Comparison of ENCODE assay signal across 16 cellular contexts in the genomic region with DNA sequence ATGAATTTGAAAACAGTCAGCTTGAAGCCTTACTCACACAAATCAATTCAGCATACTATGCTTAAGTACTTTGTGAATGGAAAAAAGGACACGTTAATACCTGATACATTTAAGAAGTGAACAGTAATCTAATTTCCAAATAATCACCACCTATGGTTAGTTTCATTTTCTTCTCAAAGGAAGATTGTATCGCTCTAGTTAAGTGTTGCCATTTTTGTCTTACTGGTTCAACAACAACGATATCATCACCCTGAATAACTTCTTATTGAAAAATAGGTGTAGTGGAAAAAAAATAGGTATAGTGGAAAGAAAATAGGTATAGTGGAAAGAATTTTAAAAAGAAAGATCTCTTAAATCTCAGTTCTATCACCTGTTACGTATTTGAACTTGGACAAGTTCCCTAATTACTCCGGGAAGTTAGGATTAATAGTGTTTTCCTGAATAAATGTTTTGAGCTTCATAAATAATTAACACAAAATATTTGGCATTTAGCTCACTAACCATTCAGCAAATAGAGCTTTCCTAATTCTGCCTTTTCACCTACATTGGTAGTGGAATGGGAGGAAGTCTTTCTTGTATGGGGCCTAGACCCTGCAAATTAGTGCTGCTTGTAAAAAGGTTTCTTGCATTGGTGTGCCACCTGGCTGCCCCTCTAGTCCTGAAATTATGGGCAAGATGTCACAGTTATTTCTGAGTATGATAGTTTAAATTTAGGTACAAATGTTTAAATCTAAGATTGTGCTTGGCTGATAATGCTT.
DNase-seq lines count a peak whose midpoint lies in the region; ATAC-seq, FAIRE-seq and TF ChIP-seq lines count a peak whose summit lies in the region.
"Had no signal": no experiment of that assay in that cellular context is flagged by ENCODE, and none has a peak within 500 bp of the region (broad histone marks: within the 10 kb centered on the region; RNA-seq: fewer than 3 reads in every experiment).

No MANE protein-coding gene starts in this region.

- TF ChIP-seq CTCF in liver (IDR thresholded peaks at IDR 0.05; ENCODE audit: low read depth, low read length, missing input control) (peak; percentile 27), HepG2 (CRISPR knock-in tag; IDR thresholded peaks at IDR 0.05) (no peak), epithelial cell of proximal tubule (conservative IDR thresholded peaks at IDR 0.05; ENCODE audit: low read depth, low read length) (peak; percentile 6), pancreas (IDR thresholded peaks at IDR 0.05) (no peak), WERI-Rb-1 (IDR thresholded peaks at IDR 0.05; ENCODE audit: low read depth, low read length) (no peak)

- H4K20me1 ChIP-seq in HepG2 (ENCODE audit: insufficient read depth, low read length) = no peaks in the 10 kb centered on the region
- H4K20me1 ChIP-seq: BLaER1 treated with 17β-estradiol and CSF1 and Interleukin-3, amounts not matched to agents 10 nM and 100 nM had no signal

- no TSS peak for BruUV-seq in HepG2 (replicated peaks; lab: Mats Ljungman, UMichigan)

- H3K4me1 ChIP-seq in liver (ENCODE audit: control insufficient read depth in 4 of 4, insufficient read depth in 4 of 4, low read length in 3 of 4) (peaks cover 1 to 5% (median 3%) of the 10 kb centered on the region in 4 donors), HepG2 (ENCODE audit: insufficient read depth, low read length) (no peaks in the 10 kb centered on the region), pancreas (no peaks in the 10 kb centered on the region)
- H3K4me1 ChIP-seq: BLaER1 treated with 17β-estradiol and CSF1 and Interleukin-3, amounts not matched to agents 10 nM and 100 nM had no signal

- FAIRE-seq in HepG2 (lab: Jason Lieb, UNC) = no peak
- FAIRE-seq in pancreas (lab: Jason Lieb, UNC) = no peak
- FAIRE-seq: GM12891, GM19239, H1 had no signal

- peak overlapping the region; percentile 56 to 70 for H3K27ac ChIP-seq in liver (ENCODE audit: low read depth in 1 of 2, low read length in 2 of 2)
- no peak overlapping the region for H3K27ac ChIP-seq in HepG2 (ENCODE audit: extremely low read length, insufficient read depth, low read length)
- H3K27ac ChIP-seq in pancreas = peak overlapping the region in 2 of 4 donors; percentile 50 to 57
- H3K27ac ChIP-seq in WERI-Rb-1 = no peak overlapping the region
- H3K27ac ChIP-seq: BLaER1 treated with 17β-estradiol and CSF1 and Interleukin-3, amounts not matched to agents 10 nM and 100 nM had no signal

- H3K36me3 ChIP-seq in liver (ENCODE audit: control insufficient read depth in 4 of 4, insufficient read depth in 3 of 4, low read depth in 1 of 4, low read length in 3 of 4) (no peaks in the 10 kb centered on the region), HepG2 (replicated peaks in 1 of 2; ENCODE audit: control insufficient read depth in 1 of 2, insufficient read depth in 2 of 2, low read length in 2 of 2) (no peaks in the 10 kb centered on the region), pancreas (no peaks in the 10 kb centered on the region), WERI-Rb-1 (no peaks in the 10 kb centered on the region)
- H3K36me3 ChIP-seq: BLaER1 treated with 17β-estradiol and CSF1 and Interleukin-3, amounts not matched to agents 10 nM and 100 nM had no signal

- CTCF ChIA-PET in HepG2 (lab: Yijun Ruan, JAX; ENCODE audit: low intra/inter-chr PET ratio, low total read pairs) = no interaction called here

- DNase-seq in HepG2 (ENCODE audit: low spot score) (no peak), epithelial cell of proximal tubule (ENCODE audit: low read depth) (no peak), pancreas (no peak), WERI-Rb-1 (no peak)
- DNase-seq: CD8-positive, alpha-beta T cell; DMS 273 treated with DMSO at 0.1 percent for 48 hours; DMS53; DND-41; EL; H9 had no signal

- ATAC-seq in HepG2 (no peak), pancreas (peak in 3 of 4 donors; percentile 22 to 64 (median 51)), HG03039 (IDR thresholded peaks at IDR 0.05; ENCODE audit: unreplicated experiment) (no peak)
- ATAC-seq: CD8-positive, alpha-beta T cell had no signal

- H3K9ac ChIP-seq in liver (ENCODE audit: low read depth in 1 of 2, low read length in 2 of 2) (peak overlapping the region in 1 of 2 donors; percentile 50), HepG2 (ENCODE audit: insufficient read depth, low read depth, low read length) (no peak overlapping the region)
- H3K9ac ChIP-seq: BLaER1 treated with 17β-estradiol and CSF1 and Interleukin-3, amounts not matched to agents 10 nM and 100 nM had no signal

- H3K27me3 ChIP-seq in liver (ENCODE audit: control insufficient read depth in 4 of 4, insufficient read depth in 4 of 4, low read length in 3 of 4) (no peaks in the 10 kb centered on the region), HepG2 (ENCODE audit: control insufficient read depth in 1 of 2, insufficient read depth in 2 of 2, low read length in 2 of 2) (no peaks in the 10 kb centered on the region), pancreas (peaks cover 0 to 6% (median 0%) of the 10 kb centered on the region in 4 donors), WERI-Rb-1 (ENCODE audit: insufficient read depth, low read depth, severe bottlenecking) (no peaks in the 10 kb centered on the region)
- H3K27me3 ChIP-seq: BLaER1 treated with 17β-estradiol and CSF1 and Interleukin-3, amounts not matched to agents 10 nM and 100 nM had no signal

- TF ChIP-seq POLR2A in HepG2 (IDR thresholded peaks at IDR 0.05; ENCODE audit: insufficient read depth in 1 of 2, low read depth in 2 of 2, low read length in 2 of 2) = no peak

- H3K4me2 ChIP-seq in HepG2 (ENCODE audit: low read depth, low read length) = no peak overlapping the region
- H3K4me2 ChIP-seq: BLaER1 treated with 17β-estradiol and CSF1 and Interleukin-3, amounts not matched to agents 10 nM and 100 nM had no signal

- H3K4me3 ChIP-seq in liver (ENCODE audit: low read depth in 1 of 3, low read length in 3 of 3) (peak overlapping the region in 2 of 3 donors; percentile 1 to 14), HepG2 (replicated peaks in 1 of 3; ENCODE audit: insufficient read depth in 1 of 3, low read depth in 2 of 3, low read length in 3 of 3) (no peak overlapping the region), epithelial cell of proximal tubule (ENCODE audit: low read depth, low read length) (no peak overlapping the region), pancreas (no peak overlapping the region), WERI-Rb-1 (ENCODE audit: low read depth, low read length) (no peak overlapping the region)
- H3K4me3 ChIP-seq: BLaER1 treated with 17β-estradiol and CSF1 and Interleukin-3, amounts not matched to agents 10 nM and 100 nM had no signal

- in situ Hi-C loops in HepG2 (cut with HindIII; ENCODE audit: extremely low pct_ligation_motif_present, low pct_unique_long_range_greater_than_20kb) = no loop called here

- WGBS in liver = 47% methylated on average over 5 of the region's 5 CpGs
- 18% methylated on average over 5 of the region's 5 CpGs for WGBS in HepG2 (ENCODE audit: low lambda C conversion rate)
- 40 to 48% methylated on average over 5 of the region's 5 CpGs for WGBS in pancreas, 2 donors

- no peaks in the 10 kb centered on the region for H3K79me2 ChIP-seq in HepG2 (ENCODE audit: insufficient read depth, low read length)

- no peak overlapping the region for H2AFZ ChIP-seq in HepG2 (ENCODE audit: low read length)

- no peaks in the 10 kb centered on the region for H3K9me3 ChIP-seq in liver (ENCODE audit: control insufficient read depth in 4 of 4, low read length in 3 of 4)
- peaks cover 80% of the 10 kb centered on the region for H3K9me3 ChIP-seq in HepG2 (ENCODE audit: low read length)
- no peaks in the 10 kb centered on the region for H3K9me3 ChIP-seq in pancreas
- no peaks in the 10 kb centered on the region for H3K9me3 ChIP-seq in WERI-Rb-1 (ENCODE audit: severe bottlenecking)
- H3K9me3 ChIP-seq: BLaER1 treated with 17β-estradiol and CSF1 and Interleukin-3, amounts not matched to agents 10 nM and 100 nM had no signal

- POLR2A ChIA-PET in HepG2 (lab: Yijun Ruan, JAX) = no interaction called here

- intact Hi-C loops in HepG2 (cut with micrococcal nuclease; ENCODE audit: unreplicated experiment) (no loop called here), pancreas (cut with DNase I) (no loop called here)

- TF ChIP-seq RAD21 in liver (IDR thresholded peaks at IDR 0.05) (peak in 1 of 2 donors; percentile 77), HepG2 (CRISPR knock-in tag; IDR thresholded peaks at IDR 0.05) (no peak)

- TF ChIP-seq EP300 in HepG2 (IDR thresholded peaks at IDR 0.05; ENCODE audit: low read depth in 2 of 2, low read length in 2 of 2) = no peak
- no peak for TF ChIP-seq EP300 in HepG2 (CRISPR knock-in tag; IDR thresholded peaks at IDR 0.05; ENCODE audit: borderline replicate concordance)

TF ChIP-seq in liver, 16 proteins besides CTCF, POLR2A, EP300 and RAD21 (continues in another document):
- TF ChIP-seq YY1 (IDR thresholded peaks at IDR 0.05) = peak; percentile 50
- no peak for TF ChIP-seq FOXA2 (IDR thresholded peaks at IDR 0.05)
- peak in 1 of 2 donors; percentile 92 for TF ChIP-seq RXRA (IDR thresholded peaks at IDR 0.05)
- TF ChIP-seq GABPA (IDR thresholded peaks at IDR 0.05 in 1 of 2, conservative IDR thresholded peaks at IDR 0.05 in 1 of 2) = peak in 1 of 2 donors; percentile 23
- TF ChIP-seq, protein P1, sequence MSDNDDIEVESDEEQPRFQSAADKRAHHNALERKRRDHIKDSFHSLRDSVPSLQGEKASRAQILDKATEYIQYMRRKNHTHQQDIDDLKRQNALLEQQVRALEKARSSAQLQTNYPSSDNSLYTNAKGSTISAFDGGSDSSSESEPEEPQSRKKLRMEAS (IDR thresholded peaks at IDR 0.05) = no peak

TF ChIP-seq in HepG2, 621 proteins besides CTCF, POLR2A, EP300 and RAD21 (continues in another document):
- no peak for TF ChIP-seq ZBTB3 (CRISPR knock-in tag; IDR thresholded peaks at IDR 0.05; ENCODE audit: borderline replicate concordance, low read depth)
- TF ChIP-seq, protein P2, sequence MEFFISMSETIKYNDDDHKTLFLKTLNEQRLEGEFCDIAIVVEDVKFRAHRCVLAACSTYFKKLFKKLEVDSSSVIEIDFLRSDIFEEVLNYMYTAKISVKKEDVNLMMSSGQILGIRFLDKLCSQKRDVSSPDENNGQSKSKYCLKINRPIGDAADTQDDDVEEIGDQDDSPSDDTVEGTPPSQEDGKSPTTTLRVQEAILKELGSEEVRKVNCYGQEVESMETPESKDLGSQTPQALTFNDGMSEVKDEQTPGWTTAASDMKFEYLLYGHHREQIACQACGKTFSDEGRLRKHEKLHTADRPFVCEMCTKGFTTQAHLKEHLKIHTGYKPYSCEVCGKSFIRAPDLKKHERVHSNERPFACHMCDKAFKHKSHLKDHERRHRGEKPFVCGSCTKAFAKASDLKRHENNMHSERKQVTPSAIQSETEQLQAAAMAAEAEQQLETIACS (CRISPR knock-in tag; IDR thresholded peaks at IDR 0.05) = no peak

Comparison
In these comparisons a context has a peak if more than half of its experiments do, and no peak if none do; other contexts are left out.
1. H3K27ac ChIP-seq: peak in liver (2 of 2); none in HepG2 (single experiment) and WERI-Rb-1 (single experiment).
2. H3K4me3 ChIP-seq: peak in liver (2 of 3); none in HepG2 (0 of 3), epithelial cell of proximal tubule (single experiment), pancreas (0 of 4) and WERI-Rb-1 (single experiment).
3. CTCF ChIP-seq: peak in liver (single experiment) and epithelial cell of proximal tubule (single experiment); none in HepG2 (single experiment), pancreas (0 of 4) and WERI-Rb-1 (single experiment).
4. ATAC-seq: peak in pancreas (3 of 4); none in HepG2 (single experiment) and HG03039 (single experiment).